ENCODE assay signal across 13 cellular contexts in genomic region chr20:1033751-1034419, GRCh38. TPM values are rescaled to one million over a fixed set of nuclear protein-coding genes. Genes with fewer than 3 reads are reported as not detected.
DNase-seq lines count a peak whose midpoint lies in the region; ATAC-seq and TF ChIP-seq lines count a peak whose summit lies in the region.
"Had no signal": no experiment of that assay in that cellular context is flagged by ENCODE, and none has a peak within 500 bp of the region (broad histone marks: within the 10 kb centered on the region; RNA-seq: fewer than 3 reads in every experiment).

No MANE protein-coding gene starts in this region.

- H3K4me3 ChIP-seq in HAP-1 (no peak overlapping the region), right lobe of liver (no peak overlapping the region), uterus (no peak overlapping the region)
- H3K4me3 ChIP-seq: coronary artery, spleen had no signal

- H3K4me1 Mint-ChIP-seq in T-helper 2 cell treated with Interferon-gamma antibody and Interleukin-4, amounts not matched to agents 5 μg/mL and 100 μg/mL, for 36 hours (ENCODE audit: low read depth) = no peaks in the 10 kb centered on the region

- H3K9me3 Mint-ChIP-seq in T-helper 2 cell treated with Interferon-gamma antibody and Interleukin-4, amounts not matched to agents 5 μg/mL and 100 μg/mL, for 36 hours = no peaks in the 10 kb centered on the region

- no peak for TF ChIP-seq POLR2A in right lobe of liver (IDR thresholded peaks at IDR 0.05)
- TF ChIP-seq POLR2A in uterus (IDR thresholded peaks at IDR 0.05) = no peak

- DNase-seq in CD1c-positive myeloid dendritic cell (ENCODE audit: extremely low spot score) (peak; percentile 89), HAP-1 (ENCODE audit: low spot score in 2 of 2) (peak; percentile 9 to 47), SIG-M5 (lab: John Stamatoyannopoulos, UW) (peak; percentile 41), right lobe of liver (no peak), uterus (no peak)
- DNase-seq in T-helper 2 cell treated with Interferon-gamma antibody and Interleukin-4, amounts not matched to agents 5 μg/mL and 100 μg/mL, for 36 hours (ENCODE audit: low spot score) = no peak
- DNase-seq: DMS79, NCI-H1694 treated with DMSO at 0.1 percent for 48 hours, spleen had no signal

- no peaks in the 10 kb centered on the region for H3K36me3 Mint-ChIP-seq in T-helper 2 cell treated with Interferon-gamma antibody and Interleukin-4, amounts not matched to agents 5 μg/mL and 100 μg/mL, for 36 hours (ENCODE audit: low read depth)

- H3K27ac ChIP-seq in right lobe of liver = no peak overlapping the region
- no peak overlapping the region for H3K27ac ChIP-seq in uterus
- H3K27ac ChIP-seq: coronary artery, neutrophil had no signal

- no peak overlapping the region for H3K27ac Mint-ChIP-seq in T-helper 2 cell treated with Interferon-gamma antibody and Interleukin-4, amounts not matched to agents 5 μg/mL and 100 μg/mL, for 36 hours

- ATAC-seq in right lobe of liver (peak in 3 of 4 donors; percentile 18 to 53 (median 23)), HG02970 (IDR thresholded peaks at IDR 0.05; ENCODE audit: low FRiP score, unreplicated experiment) (no peak)
- ATAC-seq: activated CD4-positive, CD25-positive, alpha-beta regulatory T cell treated with anti-CD3 and anti-CD28 coated beads, Interleukin-2, amount 50 U/mL, for 24 hours had no signal

- no peaks in the 10 kb centered on the region for H3K4me1 ChIP-seq in HAP-1
- no peaks in the 10 kb centered on the region for H3K4me1 ChIP-seq in right lobe of liver
- H3K4me1 ChIP-seq in uterus = no peaks in the 10 kb centered on the region

- no peaks in the 10 kb centered on the region for H3K27me3 ChIP-seq in HAP-1 (ENCODE audit: low read depth)
- no peaks in the 10 kb centered on the region for H3K27me3 ChIP-seq in right lobe of liver
- H3K27me3 ChIP-seq in uterus = no peaks in the 10 kb centered on the region
- H3K27me3 ChIP-seq: neutrophil had no signal

- H3K36me3 ChIP-seq in HAP-1 (replicated peaks) (no peaks in the 10 kb centered on the region), right lobe of liver (no peaks in the 10 kb centered on the region), uterus (no peaks in the 10 kb centered on the region)
- H3K36me3 ChIP-seq: neutrophil, spleen had no signal

- H3K4me3 Mint-ChIP-seq in T-helper 2 cell treated with Interferon-gamma antibody and Interleukin-4, amounts not matched to agents 5 μg/mL and 100 μg/mL, for 36 hours = no peak overlapping the region

- intact Hi-C loops in right lobe of liver (cut with DNase I) (no loop called here), uterus (cut with DNase I; ENCODE audit: low total_unique reads) (no loop called here)

- in situ Hi-C loops in HAP-1 (cut with MboI; ENCODE audit: low sequenced_read_pairs) = no loop called here

- H3K27me3 Mint-ChIP-seq in T-helper 2 cell treated with Interferon-gamma antibody and Interleukin-4, amounts not matched to agents 5 μg/mL and 100 μg/mL, for 36 hours (ENCODE audit: low read depth) = no peaks in the 10 kb centered on the region

- no peak for TF ChIP-seq CTCF in right lobe of liver (IDR thresholded peaks at IDR 0.05)
- no peak for TF ChIP-seq CTCF in uterus (IDR thresholded peaks at IDR 0.05)

- no peaks in the 10 kb centered on the region; the same call in 1 of the 2 replicates for H3K9me3 ChIP-seq in HAP-1
- no peaks in the 10 kb centered on the region for H3K9me3 ChIP-seq in right lobe of liver
- H3K9me3 ChIP-seq in uterus = no peaks in the 10 kb centered on the region
- H3K9me3 ChIP-seq: neutrophil, spleen had no signal

- WGBS in right lobe of liver (ENCODE audit: insufficient coverage, low coverage, low lambda C conversion rate, missing lambda C conversion rate) = 59% methylated on average over 2 of the region's 6 CpGs

RNA-seq across cellular contexts. Expression of gene RSPO4, which starts 31.8 kb away (rescaled TPM):
- total RNA-seq in right lobe of liver (under 1 TPM in 2 of 6 experiments, not detected in 4; 0.07 to 0.51 TPM), uterus (under 1 TPM in 1 of 4 donors, not detected in 3; 0.67 TPM)

Comparison
In these comparisons a context has a peak if more than half of its experiments do, and no peak if none do; other contexts are left out.
1. DNase-seq: peak in CD1c-positive myeloid dendritic cell (single experiment), HAP-1 (2 of 2) and SIG-M5 (single experiment); none in right lobe of liver (0 of 3), uterus (0 of 2) and T-helper 2 cell treated with Interferon-gamma antibody and Interleukin-4, amounts not matched to agents 5 μg/mL and 100 μg/mL, for 36 hours (single experiment).